Comparison of ENCODE assay signal across 14 cellular contexts in the genomic region with DNA sequence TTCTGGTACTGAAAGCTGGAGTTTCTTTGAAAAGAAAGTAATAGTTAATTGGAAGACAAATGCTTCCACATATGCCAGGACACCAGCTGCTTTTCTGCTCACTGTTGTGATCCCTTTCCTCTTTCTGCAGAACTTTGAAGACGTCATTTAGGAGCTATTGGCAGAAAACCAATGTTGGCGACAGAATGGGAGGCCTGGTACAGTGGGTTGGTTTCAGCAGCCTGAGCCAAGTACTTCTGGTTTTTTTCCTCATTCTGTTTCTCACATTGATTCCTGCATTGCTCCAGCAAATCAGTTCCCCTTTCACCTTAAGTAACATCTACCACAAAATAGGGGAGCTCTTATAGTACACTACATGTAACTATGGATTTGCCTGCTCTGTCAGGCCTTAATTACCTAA.
DNase-seq lines count a peak whose midpoint lies in the region; ATAC-seq and TF ChIP-seq lines count a peak whose summit lies in the region.
"Had no signal": no experiment of that assay in that cellular context is flagged by ENCODE, and none has a peak within 500 bp of the region (broad histone marks: within the 10 kb centered on the region; RNA-seq: fewer than 3 reads in every experiment).

No MANE protein-coding gene starts in this region.

- no peak overlapping the region for H3K4me2 ChIP-seq in hepatocyte

- H3K4me3 ChIP-seq in hepatocyte, result no peak overlapping the region

- H3K9me3 ChIP-seq in hepatocyte (ENCODE audit: low read depth), result no peaks in the 10 kb centered on the region

- DNase-seq in NCI-H2196 (lab: John Stamatoyannopoulos, UW; ENCODE audit: unreplicated experiment) (peak; percentile 4), NCI-H2196 treated with DMSO at 0.1 percent for 48 hours (lab: John Stamatoyannopoulos, UW; ENCODE audit: unreplicated experiment) (no peak), fibroblast of gingiva (ENCODE audit: low read depth) (peak; percentile 36), medulla oblongata (ENCODE audit: extremely low spot score) (peak; percentile 95), hepatocyte (ENCODE audit: low spot score) (no peak), OCI-M1 (lab: John Stamatoyannopoulos, UW) (no peak)
- DNase-seq: activated CD8-positive, alpha-beta memory T cell treated with anti-CD3 and anti-CD28 coated beads, Interleukin-2, amount 50 U/mL, for 4 hours; activated naive CD8-positive, alpha-beta T cell treated with anti-CD3 and anti-CD28 coated beads, Interleukin-2, amount 50 U/mL, for 24 hours; effector memory CD4-positive, alpha-beta T cell; naive thymus-derived CD8-positive, alpha-beta T cell; NCI-H526 treated with DMSO at 0.1 percent for 48 hours; SIG-M5 had no signal

- H3K79me2 ChIP-seq in hepatocyte, result no peaks in the 10 kb centered on the region

- H3K9me2 ChIP-seq in hepatocyte (replicated peaks; ENCODE audit: insufficient read depth), result no peaks in the 10 kb centered on the region

- H2AFZ ChIP-seq in hepatocyte, result no peak overlapping the region

- H3K27ac ChIP-seq in temporal lobe (ENCODE audit: low read depth, low read length), result peak overlapping the region; percentile 87
- no peak overlapping the region for H3K27ac ChIP-seq in hepatocyte

- no peak for ATAC-seq in GM21717 (IDR thresholded peaks at IDR 0.05; ENCODE audit: unreplicated experiment)
- ATAC-seq: activated naive CD8-positive, alpha-beta T cell treated with anti-CD3 and anti-CD28 coated beads, Interleukin-2, amount 50 U/mL, for 24 hours; naive thymus-derived CD8-positive, alpha-beta T cell had no signal

- no peaks in the 10 kb centered on the region for H3K27me3 ChIP-seq in hepatocyte

- no peak for TF ChIP-seq CTCF in hepatocyte (IDR thresholded peaks at IDR 0.05; ENCODE audit: poor library complexity)

- no peaks in the 10 kb centered on the region for H4K20me1 ChIP-seq in hepatocyte (ENCODE audit: insufficient read depth, poor library complexity, severe bottlenecking)

- no peaks in the 10 kb centered on the region for H3K36me3 ChIP-seq in hepatocyte (replicated peaks; ENCODE audit: insufficient read depth, low read depth)

- WGBS in hepatocyte (ENCODE audit: low lambda C conversion rate, missing lambda C conversion rate), result 83% methylated on average over 2 of the region's 2 CpGs

- no peaks in the 10 kb centered on the region for H3K4me1 ChIP-seq in hepatocyte (ENCODE audit: insufficient read depth)

Comparison
In these comparisons a context has a peak if more than half of its experiments do, and no peak if none do; other contexts are left out.
1. DNase-seq: peak in NCI-H2196 (single experiment), fibroblast of gingiva (single experiment) and medulla oblongata (single experiment); none in NCI-H2196 treated with DMSO at 0.1 percent for 48 hours (single experiment), hepatocyte (single experiment) and OCI-M1 (single experiment).